ENCODE assay signal across 13 cellular contexts in genomic region chr10:89393898-89394297, GRCh38. TPM values are rescaled to one million over a fixed set of nuclear protein-coding genes. Genes with fewer than 3 reads are reported as not detected.
A peak's percentile ranks its signal among the peaks of the same experiment; 100 is the strongest.
DNase-seq lines count a peak whose midpoint lies in the region; ATAC-seq, FAIRE-seq and TF ChIP-seq lines count a peak whose summit lies in the region.
"Had no signal": no experiment of that assay in that cellular context is flagged by ENCODE, and none has a peak within 500 bp of the region (broad histone marks: within the 10 kb centered on the region; RNA-seq: fewer than 3 reads in every experiment).

No MANE protein-coding gene starts in this region.

- peaks cover 24% of the 10 kb centered on the region for H3K4me1 ChIP-seq in cardiac muscle cell (ENCODE audit: low read depth)
- peaks cover 21% of the 10 kb centered on the region for H3K4me1 ChIP-seq in HepG2 (ENCODE audit: insufficient read depth, low read length)
- H3K4me1 ChIP-seq in transverse colon = peaks cover 8 to 36% (median 21%) of the 10 kb centered on the region in 4 donors

- peak overlapping the region; percentile 21 for H3K27ac Mint-ChIP-seq in activated naive CD8-positive, alpha-beta T cell treated with anti-CD3 and anti-CD28 coated beads, Interleukin-2, amount 10 ng/mL, durations not matched to agents 7 days and 5 days
- no peak overlapping the region for H3K27ac Mint-ChIP-seq in stimulated activated memory B cell treated with anti-CD40 and anti-IgM and Interleukin-4, amounts not matched to agents 10 μg/mL and 1 μg/mL and 100 μg/mL, for 72 hours

- no peak overlapping the region for H2AFZ ChIP-seq in HepG2 (ENCODE audit: low read length)

- no peak for TF ChIP-seq CTCF in cardiac muscle cell (IDR thresholded peaks at IDR 0.05; ENCODE audit: low read depth, low read length)
- TF ChIP-seq CTCF in HepG2 (CRISPR knock-in tag; IDR thresholded peaks at IDR 0.05) = no peak
- TF ChIP-seq CTCF in transverse colon (IDR thresholded peaks at IDR 0.05) = no peak

- in situ Hi-C loops in HepG2 (cut with HindIII; ENCODE audit: extremely low pct_ligation_motif_present, low pct_unique_long_range_greater_than_20kb) (no loop called here), transverse colon (cut with MboI; ENCODE audit: low pct_ligation_motif_present in 1 of 4, low pct_unique_long_range_greater_than_20kb in 1 of 4, low sequenced_read_pairs in 3 of 4) (no loop called here)

- H3K79me2 ChIP-seq in HepG2 (ENCODE audit: insufficient read depth, low read length) = no peaks in the 10 kb centered on the region

- TF ChIP-seq EP300 in HepG2 (IDR thresholded peaks at IDR 0.05; ENCODE audit: low read depth in 2 of 2, low read length in 2 of 2) = no peak
- no peak for TF ChIP-seq EP300 in HepG2 (CRISPR knock-in tag; IDR thresholded peaks at IDR 0.05; ENCODE audit: borderline replicate concordance)
- TF ChIP-seq EP300 in transverse colon (IDR thresholded peaks at IDR 0.05; ENCODE audit: low read depth) = no peak

- no peak for FAIRE-seq in HepG2 (lab: Jason Lieb, UNC)

- H3K4me2 ChIP-seq in HepG2 (ENCODE audit: low read depth, low read length) = no peak overlapping the region; the same call in 1 of the 2 replicates

- H3K9me3 Mint-ChIP-seq in activated naive CD8-positive, alpha-beta T cell treated with anti-CD3 and anti-CD28 coated beads, Interleukin-2, amount 10 ng/mL, durations not matched to agents 7 days and 5 days = no peaks in the 10 kb centered on the region
- no peaks in the 10 kb centered on the region for H3K9me3 Mint-ChIP-seq in stimulated activated memory B cell treated with anti-CD40 and anti-IgM and Interleukin-4, amounts not matched to agents 10 μg/mL and 1 μg/mL and 100 μg/mL, for 72 hours

- no peak for TF ChIP-seq RAD21 in HepG2 (CRISPR knock-in tag; IDR thresholded peaks at IDR 0.05)

- H3K27me3 ChIP-seq in cardiac muscle cell (no peaks in the 10 kb centered on the region), HepG2 (ENCODE audit: control insufficient read depth in 1 of 2, insufficient read depth in 2 of 2, low read length in 2 of 2) (no peaks in the 10 kb centered on the region), transverse colon (no peaks in the 10 kb centered on the region)
- H3K27me3 ChIP-seq: left lung had no signal

- BruUV-seq in HepG2 (replicated peaks; lab: Mats Ljungman, UMichigan) = no TSS peak

- TF ChIP-seq POLR2A in HepG2 (IDR thresholded peaks at IDR 0.05; ENCODE audit: insufficient read depth in 1 of 2, low read depth in 2 of 2, low read length in 2 of 2) (no peak), transverse colon (IDR thresholded peaks at IDR 0.05) (no peak)

- no peaks in the 10 kb centered on the region for H4K20me1 ChIP-seq in HepG2 (ENCODE audit: insufficient read depth, low read length)

- peaks cover 43% of the 10 kb centered on the region for H3K4me1 Mint-ChIP-seq in activated naive CD8-positive, alpha-beta T cell treated with anti-CD3 and anti-CD28 coated beads, Interleukin-2, amount 10 ng/mL, durations not matched to agents 7 days and 5 days
- H3K4me1 Mint-ChIP-seq in stimulated activated memory B cell treated with anti-CD40 and anti-IgM and Interleukin-4, amounts not matched to agents 10 μg/mL and 1 μg/mL and 100 μg/mL, for 72 hours = peaks cover 15% of the 10 kb centered on the region

- WGBS in HepG2 (ENCODE audit: low lambda C conversion rate) = 23% methylated on average over 3 of the region's 3 CpGs
- 30 to 40% methylated on average over 1 to 3 of the region's 3 CpGs for WGBS in transverse colon (ENCODE audit: low coverage in 1 of 2), 2 donors

- H3K4me3 ChIP-seq in cardiac muscle cell (peak overlapping the region; percentile 5), HepG2 (replicated peaks in 1 of 3; ENCODE audit: insufficient read depth in 1 of 3, low read depth in 2 of 3, low read length in 3 of 3) (no peak overlapping the region), transverse colon (peak overlapping the region in 1 of 4 donors; percentile 56)

- POLR2A ChIA-PET in activated naive CD8-positive, alpha-beta T cell treated with anti-CD3 and anti-CD28 coated beads, Interleukin-2, amount 10 ng/mL, durations not matched to agents 7 days and 5 days (lab: Charles Lee) = interaction anchor here (1.2 to 4.9 kb wide), 5 partner anchors 8 to 92 kb away, joined by 3 to 170 read pairs (median 28); partner anchors contain the start of genes IFIT2, IFIT3 and IFIT5
- POLR2A ChIA-PET in HepG2 (lab: Yijun Ruan, JAX) = interaction anchor here (1.5 to 1.8 kb wide), 2 partner anchors 20 to 21 kb away, joined by 5 to 13 read pairs; partner anchors contain the start of gene IFIT5

- no peak overlapping the region for H3K9ac ChIP-seq in HepG2 (ENCODE audit: insufficient read depth, low read depth, low read length)

- H3K36me3 ChIP-seq in cardiac muscle cell = no peaks in the 10 kb centered on the region
- no peaks in the 10 kb centered on the region for H3K36me3 ChIP-seq in HepG2 (replicated peaks in 1 of 2; ENCODE audit: control insufficient read depth in 1 of 2, insufficient read depth in 2 of 2, low read length in 2 of 2)
- no peaks in the 10 kb centered on the region for H3K36me3 ChIP-seq in transverse colon
- H3K36me3 ChIP-seq: left lung, prostate gland had no signal

- H3K9me3 ChIP-seq in cardiac muscle cell (ENCODE audit: low read depth) (no peaks in the 10 kb centered on the region), HepG2 (ENCODE audit: low read length) (no peaks in the 10 kb centered on the region), transverse colon (no peaks in the 10 kb centered on the region)
- H3K9me3 ChIP-seq: left lung, prostate gland had no signal

- DNase-seq in cardiac muscle cell (ENCODE audit: low read depth in 1 of 2, low spot score in 1 of 2) (no peak), cardiac septum (ENCODE audit: low spot score) (no peak), HepG2 (ENCODE audit: low spot score) (no peak), transverse colon (no peak), substantia nigra (lab: John Stamatoyannopoulos, UW) (no peak)
- no peak for DNase-seq in activated naive CD8-positive, alpha-beta T cell treated with anti-CD3 and anti-CD28 coated beads, Interleukin-2, amount 10 ng/mL, durations not matched to agents 7 days and 5 days
- DNase-seq in stimulated activated CD4-positive, alpha-beta T cell treated with anti-CD3 and anti-CD28 coated beads, Interleukin-4, amount 100 ng/mL, for 1 hour = no peak
- DNase-seq: left lung, MV-4-11, T-helper 2 cell had no signal

- intact Hi-C loops in cardiac septum (cut with DNase I) = loop anchor here (2.0 kb wide), 1 partner anchor 21 kb away; the partner anchor contains the start of gene IFIT5
- intact Hi-C loops in HepG2 (cut with micrococcal nuclease; ENCODE audit: unreplicated experiment) = loop anchor here (2.0 kb wide), 1 partner anchor 19 kb away; no protein-coding TSS in a partner anchor
- intact Hi-C loops in transverse colon (cut with DNase I; ENCODE audit: low total_unique reads) = loop anchor here (5.0 kb wide), 1 partner anchor 67 kb away; the partner anchor contains the start of gene IFIT3

- no peak for ATAC-seq in activated naive CD8-positive, alpha-beta T cell treated with anti-CD3 and anti-CD28 coated beads, Interleukin-2, amount 10 ng/mL, durations not matched to agents 7 days and 5 days (ENCODE audit: low read depth)
- no peak for ATAC-seq in HepG2
- no peak for ATAC-seq in stimulated activated memory B cell treated with anti-CD40 and anti-IgM and Interleukin-4, amounts not matched to agents 10 μg/mL and 1 μg/mL and 100 μg/mL, for 72 hours

- H3K27me3 Mint-ChIP-seq in activated naive CD8-positive, alpha-beta T cell treated with anti-CD3 and anti-CD28 coated beads, Interleukin-2, amount 10 ng/mL, durations not matched to agents 7 days and 5 days = no peaks in the 10 kb centered on the region
- no peaks in the 10 kb centered on the region for H3K27me3 Mint-ChIP-seq in stimulated activated memory B cell treated with anti-CD40 and anti-IgM and Interleukin-4, amounts not matched to agents 10 μg/mL and 1 μg/mL and 100 μg/mL, for 72 hours

- H3K4me3 Mint-ChIP-seq in activated naive CD8-positive, alpha-beta T cell treated with anti-CD3 and anti-CD28 coated beads, Interleukin-2, amount 10 ng/mL, durations not matched to agents 7 days and 5 days = peak overlapping the region; percentile 86
- H3K4me3 Mint-ChIP-seq in stimulated activated memory B cell treated with anti-CD40 and anti-IgM and Interleukin-4, amounts not matched to agents 10 μg/mL and 1 μg/mL and 100 μg/mL, for 72 hours = no peak overlapping the region

- peaks cover 32% of the 10 kb centered on the region for H3K36me3 Mint-ChIP-seq in activated naive CD8-positive, alpha-beta T cell treated with anti-CD3 and anti-CD28 coated beads, Interleukin-2, amount 10 ng/mL, durations not matched to agents 7 days and 5 days
- no peaks in the 10 kb centered on the region for H3K36me3 Mint-ChIP-seq in stimulated activated memory B cell treated with anti-CD40 and anti-IgM and Interleukin-4, amounts not matched to agents 10 μg/mL and 1 μg/mL and 100 μg/mL, for 72 hours

- CTCF ChIA-PET in HepG2 (lab: Yijun Ruan, JAX; ENCODE audit: low intra/inter-chr PET ratio, low total read pairs) = no interaction called here

- peak overlapping the region; percentile 90 for H3K27ac ChIP-seq in cardiac muscle cell
- no peak overlapping the region for H3K27ac ChIP-seq in HepG2 (ENCODE audit: extremely low read length, insufficient read depth, low read length)
- H3K27ac ChIP-seq in transverse colon = peak overlapping the region; percentile 59 to 90 (median 78)
- no peak overlapping the region for H3K27ac ChIP-seq in substantia nigra (ENCODE audit: low read depth, low read length, poor library complexity, severe bottlenecking)
- H3K27ac ChIP-seq: C4-2B had no signal

RNA-seq across cellular contexts. Expression of gene IFIT1, which starts 1.5 kb away (rescaled TPM):
- total RNA-seq in cardiac muscle cell (22.7 and 23.9 TPM in 2 replicates), cardiac septum (9.8 TPM), HepG2 (2016; rRNA removed; fragmentation: Illumina TruSeq; extraction: Trizol) (5.5 and 7.5 TPM in 2 replicates), transverse colon (10 to 100 TPM in 2 of 4 donors, 1 to 10 TPM in 2; 1.1 to 18.5 (median 9.4) TPM)
- polyA plus RNA-seq in cardiac muscle cell (24.4 and 32.8 TPM in 2 replicates), HepG2 (2011; rRNA removed) (1.2 and 1.5 TPM in 2 replicates)
- total RNA-seq in activated naive CD8-positive, alpha-beta T cell treated with anti-CD3 and anti-CD28 coated beads, Interleukin-2, amount 10 ng/mL, durations not matched to agents 7 days and 5 days = 10 to 100 TPM; 45.7 to 48.4 TPM
- total RNA-seq in HepG2 (2016; cell fraction: cytosol; rRNA removed; fragmentation: Illumina TruSeq; extraction: Trizol; ENCODE audit: low read depth) = 1.0 and 1.2 TPM in 2 replicates
- total RNA-seq in HepG2 (2016; cell fraction: insoluble cytoplasmic fraction; rRNA removed; fragmentation: Illumina TruSeq; extraction: Trizol) = 5.3 and 6.9 TPM in 2 replicates
- 1.8 and 2.7 TPM in 2 replicates for total RNA-seq in HepG2 (2016; cell fraction: membrane; rRNA removed; fragmentation: Illumina TruSeq; extraction: Trizol)
- total RNA-seq in HepG2 (2016; cell fraction: nucleus; rRNA removed; fragmentation: Illumina TruSeq; extraction: Trizol) = 1.7 and 2.9 TPM in 2 replicates
- polyA plus RNA-seq in HepG2 (2011; cell fraction: cytosol; rRNA removed) = 0.64 and 1.2 TPM in 2 replicates
- polyA plus RNA-seq in HepG2 (2011; cell fraction: nucleus; rRNA removed) = 0.21 and 0.61 TPM in 2 replicates
- 1.6 and 3.8 TPM in 2 replicates for polyA plus RNA-seq in HepG2 (2012)
- polyA plus RNA-seq in HepG2 (2016; cell fraction: cytosol; fragmentation: Illumina TruSeq; extraction: Trizol; ENCODE audit: low read depth) = 0.47 and 0.49 TPM in 2 replicates
- polyA plus RNA-seq in HepG2 (2016; cell fraction: insoluble cytoplasmic fraction; fragmentation: Illumina TruSeq; extraction: Trizol; ENCODE audit: low read depth) = 6.6 and 7.5 TPM in 2 replicates
- 0.80 and 0.81 TPM in 2 replicates for polyA plus RNA-seq in HepG2 (2016; cell fraction: membrane; fragmentation: Illumina TruSeq; extraction: Trizol; ENCODE audit: low read depth)
- 2.6 and 2.9 TPM in 2 replicates for polyA plus RNA-seq in HepG2 (2016; cell fraction: nucleus; fragmentation: Illumina TruSeq; extraction: Trizol; ENCODE audit: insufficient read depth, low read depth)
- 0.12 and 1.4 TPM in 2 replicates for polyA minus RNA-seq in HepG2 (2011; rRNA and poly(A)+ RNA removed; ENCODE audit: low replicate concordance)
- 0.79 and 1.1 TPM in 2 replicates for polyA minus RNA-seq in HepG2 (2011; cell fraction: cytosol; rRNA and poly(A)+ RNA removed)
- 0.64 and 1.4 TPM in 2 replicates for polyA minus RNA-seq in HepG2 (2011; cell fraction: nucleus; rRNA and poly(A)+ RNA removed)

RNA-seq across cellular contexts. Expression of gene IFIT1B, which starts 16.0 kb away (rescaled TPM):
- total RNA-seq in cardiac muscle cell (not detected in 2 replicates), cardiac septum (0.81 TPM), HepG2 (2016; rRNA removed; fragmentation: Illumina TruSeq; extraction: Trizol) (not detected in 2 replicates), transverse colon (not detected)
- polyA plus RNA-seq in cardiac muscle cell (0.31 and 0.99 TPM in 2 replicates), HepG2 (2011; rRNA removed) (not detected in 2 replicates)
- not detected for total RNA-seq in activated naive CD8-positive, alpha-beta T cell treated with anti-CD3 and anti-CD28 coated beads, Interleukin-2, amount 10 ng/mL, durations not matched to agents 7 days and 5 days
- not detected in 2 replicates for total RNA-seq in HepG2 (2016; cell fraction: cytosol; rRNA removed; fragmentation: Illumina TruSeq; extraction: Trizol; ENCODE audit: low read depth)
- not detected in 2 replicates for total RNA-seq in HepG2 (2016; cell fraction: insoluble cytoplasmic fraction; rRNA removed; fragmentation: Illumina TruSeq; extraction: Trizol)
- not detected in 2 replicates for total RNA-seq in HepG2 (2016; cell fraction: membrane; rRNA removed; fragmentation: Illumina TruSeq; extraction: Trizol)
- not detected in 2 replicates for total RNA-seq in HepG2 (2016; cell fraction: nucleus; rRNA removed; fragmentation: Illumina TruSeq; extraction: Trizol)
- polyA plus RNA-seq in HepG2 (2011; cell fraction: cytosol; rRNA removed) = not detected in 2 replicates
- not detected in 2 replicates for polyA plus RNA-seq in HepG2 (2011; cell fraction: nucleus; rRNA removed)
- not detected in 2 replicates for polyA plus RNA-seq in HepG2 (2012)
- not detected in 2 replicates for polyA plus RNA-seq in HepG2 (2016; cell fraction: cytosol; fragmentation: Illumina TruSeq; extraction: Trizol; ENCODE audit: low read depth)
- not detected in 2 replicates for polyA plus RNA-seq in HepG2 (2016; cell fraction: insoluble cytoplasmic fraction; fragmentation: Illumina TruSeq; extraction: Trizol; ENCODE audit: low read depth)
- not detected in 2 replicates for polyA plus RNA-seq in HepG2 (2016; cell fraction: membrane; fragmentation: Illumina TruSeq; extraction: Trizol; ENCODE audit: low read depth)
- not detected in 2 replicates for polyA plus RNA-seq in HepG2 (2016; cell fraction: nucleus; fragmentation: Illumina TruSeq; extraction: Trizol; ENCODE audit: insufficient read depth, low read depth)
- not detected in 2 replicates for polyA minus RNA-seq in HepG2 (2011; rRNA and poly(A)+ RNA removed; ENCODE audit: low replicate concordance)
- polyA minus RNA-seq in HepG2 (2011; cell fraction: cytosol; rRNA and poly(A)+ RNA removed) = not detected in 2 replicates
- not detected in 2 replicates for polyA minus RNA-seq in HepG2 (2011; cell fraction: nucleus; rRNA and poly(A)+ RNA removed)
- total RNA-seq: left lung, prostate gland had no signal

RNA-seq across cellular contexts. Expression of gene IFIT5, which starts 20.5 kb away (rescaled TPM):
- total RNA-seq in cardiac muscle cell (4.4 and 4.8 TPM in 2 replicates), cardiac septum (11.5 TPM), HepG2 (2016; rRNA removed; fragmentation: Illumina TruSeq; extraction: Trizol) (8.3 and 12.5 TPM in 2 replicates), transverse colon (10 to 100 TPM in 3 of 4 donors, 1 to 10 TPM in 1; 1.5 to 12.5 (median 11.2) TPM)
- polyA plus RNA-seq in cardiac muscle cell (6.6 and 6.9 TPM in 2 replicates), HepG2 (2011; rRNA removed) (2.1 and 2.2 TPM in 2 replicates)
- 10 to 100 TPM; 30.7 to 32.2 TPM for total RNA-seq in activated naive CD8-positive, alpha-beta T cell treated with anti-CD3 and anti-CD28 coated beads, Interleukin-2, amount 10 ng/mL, durations not matched to agents 7 days and 5 days
- 1.0 and 1.1 TPM in 2 replicates for total RNA-seq in HepG2 (2016; cell fraction: cytosol; rRNA removed; fragmentation: Illumina TruSeq; extraction: Trizol; ENCODE audit: low read depth)
- total RNA-seq in HepG2 (2016; cell fraction: insoluble cytoplasmic fraction; rRNA removed; fragmentation: Illumina TruSeq; extraction: Trizol) = 8.2 and 12.7 TPM in 2 replicates
- total RNA-seq in HepG2 (2016; cell fraction: membrane; rRNA removed; fragmentation: Illumina TruSeq; extraction: Trizol) = 3.3 and 4.0 TPM in 2 replicates
- 5.6 and 6.4 TPM in 2 replicates for total RNA-seq in HepG2 (2016; cell fraction: nucleus; rRNA removed; fragmentation: Illumina TruSeq; extraction: Trizol)
- polyA plus RNA-seq in HepG2 (2011; cell fraction: cytosol; rRNA removed) = 1.0 and 1.7 TPM in 2 replicates
- 0.74 and 0.78 TPM in 2 replicates for polyA plus RNA-seq in HepG2 (2011; cell fraction: nucleus; rRNA removed)
- polyA plus RNA-seq in HepG2 (2012) = 2.6 and 4.0 TPM in 2 replicates
- 0.29 and 0.33 TPM in 2 replicates for polyA plus RNA-seq in HepG2 (2016; cell fraction: cytosol; fragmentation: Illumina TruSeq; extraction: Trizol; ENCODE audit: low read depth)
- 9.9 and 10.7 TPM in 2 replicates for polyA plus RNA-seq in HepG2 (2016; cell fraction: insoluble cytoplasmic fraction; fragmentation: Illumina TruSeq; extraction: Trizol; ENCODE audit: low read depth)
- 1.1 TPM in 2 replicates for polyA plus RNA-seq in HepG2 (2016; cell fraction: membrane; fragmentation: Illumina TruSeq; extraction: Trizol; ENCODE audit: low read depth)
- polyA plus RNA-seq in HepG2 (2016; cell fraction: nucleus; fragmentation: Illumina TruSeq; extraction: Trizol; ENCODE audit: insufficient read depth, low read depth) = 4.2 TPM in 2 replicates
- 0.96 and 1.1 TPM in 2 replicates for polyA minus RNA-seq in HepG2 (2011; rRNA and poly(A)+ RNA removed; ENCODE audit: low replicate concordance)
- 2.8 and 3.6 TPM in 2 replicates for polyA minus RNA-seq in HepG2 (2011; cell fraction: cytosol; rRNA and poly(A)+ RNA removed)
- polyA minus RNA-seq in HepG2 (2011; cell fraction: nucleus; rRNA and poly(A)+ RNA removed) = 4.4 and 8.3 TPM in 2 replicates

Comparison
In these comparisons a context has a peak if more than half of its experiments do, and no peak if none do; other contexts are left out.
1. H3K27ac ChIP-seq: peak in cardiac muscle cell (single experiment) and transverse colon (4 of 4); none in HepG2 (single experiment) and substantia nigra (single experiment).